18 cellular contexts compared by ENCODE assay signal in the genomic region with DNA sequence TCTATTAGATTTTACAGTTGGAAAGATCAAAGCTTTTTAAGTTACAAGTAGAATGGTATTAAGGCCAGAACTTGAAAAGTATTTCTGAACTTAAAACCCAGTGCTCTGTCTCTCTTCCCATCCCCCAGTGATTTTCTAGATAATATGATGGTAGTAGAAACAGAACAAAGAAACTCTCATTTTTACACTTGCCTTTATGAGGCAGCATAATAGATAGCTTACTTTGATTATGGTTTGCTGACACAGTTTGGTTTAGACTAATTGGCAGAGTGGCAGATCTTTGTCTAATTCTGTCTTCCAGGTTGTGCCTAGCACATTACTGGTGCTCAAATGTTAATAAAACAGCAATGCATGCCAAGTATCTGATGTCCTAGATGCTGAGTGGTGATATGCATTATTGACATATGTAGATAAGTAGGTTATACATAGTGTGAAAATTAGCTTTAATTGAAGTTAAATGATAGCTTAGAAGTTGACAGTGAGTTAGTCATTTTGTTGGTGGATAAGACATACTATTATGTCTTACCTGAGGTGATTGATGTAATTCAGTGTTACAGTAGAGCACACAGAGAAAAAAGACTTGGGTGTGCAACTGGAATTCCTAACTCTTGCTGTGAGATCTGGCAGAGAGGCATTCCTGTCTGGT.
"Had no signal": no experiment of that assay in that cellular context is flagged by ENCODE, and none has a peak within 500 bp of the region (broad histone marks: within the 10 kb centered on the region; RNA-seq: fewer than 3 reads in every experiment).

No MANE protein-coding gene starts in this region.

- DNase-seq: activated gamma-delta T cell treated with Interleukin-2 at 50 U/mL for 16 hours; activated T-cell treated with anti-CD3 and anti-CD28 coated beads, Interleukin-2, amount 50 U/mL, for 1 hour; anterior cingulate cortex; caudate nucleus; effector CD4-positive, alpha-beta T cell; erythroblast; foreskin keratinocyte; kidney glomerular epithelial cell; left lung; naive thymus-derived CD8-positive, alpha-beta T cell; retina; sigmoid colon; stimulated activated CD4-positive, alpha-beta T cell treated with anti-CD3 and anti-CD28 coated beads, Interleukin-15, amount 100 ng/mL, for 24 hours; stimulated activated naive CD4-positive, alpha-beta T cell; T-helper 9 cell; testis; trophoblast cell had no signal

- H3K36me3 ChIP-seq: left lung, sigmoid colon had no signal

- H3K4me2 ChIP-seq: smooth muscle cell had no signal

- H3K27ac ChIP-seq: foreskin keratinocyte, left lung, sigmoid colon, testis had no signal

- H3K4me3 ChIP-seq: left lung, sigmoid colon, smooth muscle cell, testis had no signal

- ATAC-seq: foreskin keratinocyte; naive thymus-derived CD8-positive, alpha-beta T cell had no signal

- H3K9me3 ChIP-seq: left lung, sigmoid colon, testis had no signal

- H3K4me1 ChIP-seq: testis had no signal

- H3K27me3 ChIP-seq: foreskin keratinocyte, sigmoid colon, testis had no signal
